ENCODE assay signal across 14 cellular contexts in genomic region chr15:86615816-86616215, GRCh38.
DNase-seq lines count a peak whose midpoint lies in the region; ATAC-seq lines count a peak whose summit lies in the region.
"Had no signal": no experiment of that assay in that cellular context is flagged by ENCODE, and none has a peak within 500 bp of the region (broad histone marks: within the 10 kb centered on the region; RNA-seq: fewer than 3 reads in every experiment).

No MANE protein-coding gene starts in this region.

- H3K4me3 Mint-ChIP-seq in activated T-cell treated with anti-CD3 and anti-CD28 coated beads, Interleukin-2, amount 50 U/mL, for 4 hours, result peak overlapping the region; percentile 7
- no peak overlapping the region for H3K4me3 Mint-ChIP-seq in activated T-cell treated with anti-CD3 and anti-CD28 coated beads, Interleukin-2, amount 50 U/mL, for 24 hours
- peak overlapping the region in 6 of 7 donors; percentile 59 to 74 (median 70) for H3K4me3 Mint-ChIP-seq in CD8-positive, alpha-beta memory T cell
- peak overlapping the region; percentile 25 for H3K4me3 Mint-ChIP-seq in activated T-helper 1 cell treated with anti-CD3 and anti-CD28 coated beads, Interleukin-12 subunit alpha, Interleukin-12 subunit beta, Interleukin-2, Interleukin-4 antibody, amounts not matched to agents 30 ng/mL and 10 ng/mL and 1 ng/mL, durations not matched to agents 14 hours and 24 hours and 36 hours
- peak overlapping the region in 3 of 5 donors; percentile 4 to 35 (median 8) for H3K4me3 Mint-ChIP-seq in immature natural killer cell

- CTCF ChIA-PET in CD8-positive, alpha-beta memory T cell (lab: Charles Lee), result interaction anchor here (3.2 kb wide), 1 partner anchor 9 kb away, joined by 15 read pairs; no protein-coding TSS in a partner anchor

- H3K27me3 ChIP-seq in CD8-positive, alpha-beta memory T cell (ENCODE audit: insufficient read depth, low read length, poor library complexity, severe bottlenecking), result no peaks in the 10 kb centered on the region

- H3K36me3 ChIP-seq in CD8-positive, alpha-beta memory T cell (ENCODE audit: insufficient read depth, low read length), result no peaks in the 10 kb centered on the region

- H3K27ac Mint-ChIP-seq in activated T-cell treated with anti-CD3 and anti-CD28 coated beads, Interleukin-2, amount 50 U/mL, for 24 hours, result no peak overlapping the region
- peak overlapping the region in 7 of 8 donors; percentile 1 to 75 (median 61) for H3K27ac Mint-ChIP-seq in CD8-positive, alpha-beta memory T cell
- H3K27ac Mint-ChIP-seq in activated T-helper 1 cell treated with anti-CD3 and anti-CD28 coated beads, Interleukin-12 subunit alpha, Interleukin-12 subunit beta, Interleukin-2, Interleukin-4 antibody, amounts not matched to agents 30 ng/mL and 10 ng/mL and 1 ng/mL, durations not matched to agents 14 hours and 24 hours and 36 hours, result no peak overlapping the region
- H3K27ac Mint-ChIP-seq in immature natural killer cell, result peak overlapping the region in 2 of 6 donors; percentile 17 to 51

- POLR2A ChIA-PET in CD8-positive, alpha-beta memory T cell (lab: Charles Lee), result interaction anchor here (0.6 to 1.1 kb wide), 2 partner anchors 13 to 38 kb away, joined by 3 read pairs; no protein-coding TSS in a partner anchor

- DNase-seq in activated T-cell treated with anti-CD3 and anti-CD28 coated beads, Interleukin-2, amount 50 U/mL, for 4 hours, result no peak
- DNase-seq in activated T-cell treated with anti-CD3 and anti-CD28 coated beads, Interleukin-2, amount 50 U/mL, for 24 hours, result no peak
- peak in 1 of 5 donors; percentile 22 for DNase-seq in CD8-positive, alpha-beta memory T cell
- no peak for DNase-seq in activated T-helper 1 cell treated with anti-CD3 and anti-CD28 coated beads, Interleukin-12 subunit alpha, Interleukin-12 subunit beta, Interleukin-2, Interleukin-4 antibody, amounts not matched to agents 30 ng/mL and 10 ng/mL and 1 ng/mL, durations not matched to agents 14 hours and 24 hours and 36 hours (ENCODE audit: low spot score)
- DNase-seq in immature natural killer cell (no peak), SKM-1 (lab: John Stamatoyannopoulos, UW; ENCODE audit: unreplicated experiment) (no peak), AG08395 (ENCODE audit: low spot score) (no peak), NCI-H2107 (lab: John Stamatoyannopoulos, UW) (no peak)
- DNase-seq: NCI-H1436, NCI-H446 treated with DMSO at 0.1 percent for 48 hours, SIG-M5 had no signal

- H3K4me3 ChIP-seq in CD8-positive, alpha-beta memory T cell (ENCODE audit: low read length), result no peak overlapping the region
- H3K4me3 ChIP-seq: A549, K562 had no signal

- intact Hi-C loops in activated T-helper 1 cell treated with anti-CD3 and anti-CD28 coated beads, Interleukin-12 subunit alpha, Interleukin-12 subunit beta, Interleukin-2, Interleukin-4 antibody, amounts not matched to agents 30 ng/mL and 10 ng/mL and 1 ng/mL, durations not matched to agents 14 hours and 24 hours and 36 hours (cut with micrococcal nuclease), result no loop called here

- no peak overlapping the region for H3K27ac ChIP-seq in CD8-positive, alpha-beta memory T cell (ENCODE audit: low read depth, low read length)
- H3K27ac ChIP-seq: A549, HL-60 had no signal

- H3K9me3 Mint-ChIP-seq in activated T-cell treated with anti-CD3 and anti-CD28 coated beads, Interleukin-2, amount 50 U/mL, for 4 hours, result no peaks in the 10 kb centered on the region
- H3K9me3 Mint-ChIP-seq in activated T-cell treated with anti-CD3 and anti-CD28 coated beads, Interleukin-2, amount 50 U/mL, for 24 hours, result no peaks in the 10 kb centered on the region
- H3K9me3 Mint-ChIP-seq in CD8-positive, alpha-beta memory T cell, result no peaks in the 10 kb centered on the region
- H3K9me3 Mint-ChIP-seq in activated T-helper 1 cell treated with anti-CD3 and anti-CD28 coated beads, Interleukin-12 subunit alpha, Interleukin-12 subunit beta, Interleukin-2, Interleukin-4 antibody, amounts not matched to agents 30 ng/mL and 10 ng/mL and 1 ng/mL, durations not matched to agents 14 hours and 24 hours and 36 hours, result no peaks in the 10 kb centered on the region
- H3K9me3 Mint-ChIP-seq in immature natural killer cell, result peaks cover 0 to 2% (median 0%) of the 10 kb centered on the region in 6 donors

- no peaks in the 10 kb centered on the region for H3K27me3 Mint-ChIP-seq in activated T-cell treated with anti-CD3 and anti-CD28 coated beads, Interleukin-2, amount 50 U/mL, for 4 hours (ENCODE audit: low read depth)
- no peaks in the 10 kb centered on the region for H3K27me3 Mint-ChIP-seq in activated T-cell treated with anti-CD3 and anti-CD28 coated beads, Interleukin-2, amount 50 U/mL, for 24 hours
- H3K27me3 Mint-ChIP-seq in CD8-positive, alpha-beta memory T cell, result no peaks in the 10 kb centered on the region
- peaks cover 2% of the 10 kb centered on the region for H3K27me3 Mint-ChIP-seq in activated T-helper 1 cell treated with anti-CD3 and anti-CD28 coated beads, Interleukin-12 subunit alpha, Interleukin-12 subunit beta, Interleukin-2, Interleukin-4 antibody, amounts not matched to agents 30 ng/mL and 10 ng/mL and 1 ng/mL, durations not matched to agents 14 hours and 24 hours and 36 hours (ENCODE audit: insufficient read depth)
- H3K27me3 Mint-ChIP-seq in immature natural killer cell (ENCODE audit: low read depth in 3 of 3), result peaks cover 3 to 12% (median 4%) of the 10 kb centered on the region in 3 donors

- peaks cover 78% of the 10 kb centered on the region for H3K4me1 Mint-ChIP-seq in activated T-cell treated with anti-CD3 and anti-CD28 coated beads, Interleukin-2, amount 50 U/mL, for 4 hours (ENCODE audit: low read depth)
- peaks cover 72% of the 10 kb centered on the region for H3K4me1 Mint-ChIP-seq in activated T-cell treated with anti-CD3 and anti-CD28 coated beads, Interleukin-2, amount 50 U/mL, for 24 hours (ENCODE audit: low read depth)
- H3K4me1 Mint-ChIP-seq in CD8-positive, alpha-beta memory T cell, result peaks cover 61 to 97% (median 81%) of the 10 kb centered on the region in 3 donors
- H3K4me1 Mint-ChIP-seq in activated T-helper 1 cell treated with anti-CD3 and anti-CD28 coated beads, Interleukin-12 subunit alpha, Interleukin-12 subunit beta, Interleukin-2, Interleukin-4 antibody, amounts not matched to agents 30 ng/mL and 10 ng/mL and 1 ng/mL, durations not matched to agents 14 hours and 24 hours and 36 hours (ENCODE audit: low read depth), result peaks cover 42% of the 10 kb centered on the region
- peaks cover 31 to 41% of the 10 kb centered on the region in 2 donors for H3K4me1 Mint-ChIP-seq in immature natural killer cell

- no peak for ATAC-seq in activated T-cell treated with anti-CD3 and anti-CD28 coated beads, Interleukin-2, amount 50 U/mL, for 4 hours
- ATAC-seq: A549, K562 had no signal

- H3K4me1 ChIP-seq in CD8-positive, alpha-beta memory T cell (ENCODE audit: insufficient read depth, low read length), result peaks cover 56% of the 10 kb centered on the region

- H3K36me3 Mint-ChIP-seq in activated T-cell treated with anti-CD3 and anti-CD28 coated beads, Interleukin-2, amount 50 U/mL, for 4 hours (ENCODE audit: insufficient read depth), result no peaks in the 10 kb centered on the region
- H3K36me3 Mint-ChIP-seq in activated T-cell treated with anti-CD3 and anti-CD28 coated beads, Interleukin-2, amount 50 U/mL, for 24 hours (ENCODE audit: low read depth), result peaks cover 2% of the 10 kb centered on the region
- H3K36me3 Mint-ChIP-seq in CD8-positive, alpha-beta memory T cell, result peaks cover 0 to 12% (median 0%) of the 10 kb centered on the region in 3 donors
- H3K36me3 Mint-ChIP-seq in activated T-helper 1 cell treated with anti-CD3 and anti-CD28 coated beads, Interleukin-12 subunit alpha, Interleukin-12 subunit beta, Interleukin-2, Interleukin-4 antibody, amounts not matched to agents 30 ng/mL and 10 ng/mL and 1 ng/mL, durations not matched to agents 14 hours and 24 hours and 36 hours (ENCODE audit: low read depth), result peaks cover 3% of the 10 kb centered on the region
- peaks cover 0 to 5% (median 0%) of the 10 kb centered on the region in 3 donors for H3K36me3 Mint-ChIP-seq in immature natural killer cell

- no peaks in the 10 kb centered on the region for H3K9me3 ChIP-seq in CD8-positive, alpha-beta memory T cell (ENCODE audit: low read length)
- H3K9me3 ChIP-seq: A549 had no signal

Comparison
In these comparisons a context has a peak if more than half of its experiments do, and no peak if none do; other contexts are left out.
1. H3K27ac Mint-ChIP-seq: peak in CD8-positive, alpha-beta memory T cell (7 of 8); none in activated T-cell treated with anti-CD3 and anti-CD28 coated beads, Interleukin-2, amount 50 U/mL, for 24 hours (single experiment) and activated T-helper 1 cell treated with anti-CD3 and anti-CD28 coated beads, Interleukin-12 subunit alpha, Interleukin-12 subunit beta, Interleukin-2, Interleukin-4 antibody, amounts not matched to agents 30 ng/mL and 10 ng/mL and 1 ng/mL, durations not matched to agents 14 hours and 24 hours and 36 hours (single experiment).